Comparison of ENCODE assay signal across 15 cellular contexts in the genomic region with DNA sequence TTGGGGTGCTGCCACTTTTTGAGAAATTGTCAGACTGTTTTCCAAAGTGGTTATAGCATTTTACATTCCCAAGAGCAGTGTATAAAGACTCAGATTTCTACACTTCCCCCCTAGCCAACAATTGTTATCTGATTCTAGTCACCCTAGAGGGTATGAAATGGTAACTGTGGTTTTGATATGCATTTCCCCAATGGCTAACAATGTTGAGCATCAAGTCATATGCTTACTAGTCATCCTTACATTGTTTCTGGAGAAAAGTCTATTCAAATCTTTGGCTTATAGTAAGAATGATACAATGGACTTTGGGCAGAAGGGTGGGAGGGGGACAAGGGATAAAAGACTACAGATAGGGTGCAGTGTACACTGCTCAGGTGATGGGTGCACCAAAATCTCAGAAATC.
"Had no signal": no experiment of that assay in that cellular context is flagged by ENCODE, and none has a peak within 500 bp of the region (broad histone marks: within the 10 kb centered on the region; RNA-seq: fewer than 3 reads in every experiment).

No MANE protein-coding gene starts in this region.

- FAIRE-seq: keratinocyte, pancreas, TTC549 had no signal

- H3K9me3 Mint-ChIP-seq: activated CD4-positive, alpha-beta T cell treated with anti-CD3 and anti-CD28 coated beads, Interleukin-2, amount 10 ng/mL, durations not matched to agents 24 days and 14 days; activated naive CD8-positive, alpha-beta T cell treated with anti-CD3 and anti-CD28 coated beads for 36 hours; endodermal cell; naive B cell had no signal

- H3K36me3 ChIP-seq: breast epithelium, pancreas, sigmoid colon had no signal

- H3K4me3 ChIP-seq: breast epithelium, left lung, pancreas, sigmoid colon had no signal

- DNase-seq: activated CD4-positive, alpha-beta T cell treated with anti-CD3 and anti-CD28 coated beads, Interleukin-2, amount 10 ng/mL, durations not matched to agents 24 days and 14 days; activated CD4-positive, CD25-positive, alpha-beta regulatory T cell; activated CD8-positive, alpha-beta memory T cell treated with anti-CD3 and anti-CD28 coated beads, Interleukin-2, amount 50 U/mL, for 48 hours; activated naive CD8-positive, alpha-beta T cell treated with anti-CD3 and anti-CD28 coated beads for 36 hours; endodermal cell; left lung; mammary epithelial cell; naive B cell; pancreas; sigmoid colon; stimulated activated CD4-positive, alpha-beta T cell treated with anti-CD3 and anti-CD28 coated beads, Interleukin-12 subunit alpha, Interleukin-12 subunit beta, amount 100 ng/mL, for 4 hours; stimulated activated CD4-positive, alpha-beta T cell treated with anti-CD3 and anti-CD28 coated beads, Interleukin-2, amount 100 ng/mL, for 24 hours had no signal

- H3K9me3 ChIP-seq: breast epithelium, left lung, pancreas, sigmoid colon had no signal

- H3K4me3 Mint-ChIP-seq: activated CD4-positive, alpha-beta T cell treated with anti-CD3 and anti-CD28 coated beads, Interleukin-2, amount 10 ng/mL, durations not matched to agents 24 days and 14 days; activated naive CD8-positive, alpha-beta T cell treated with anti-CD3 and anti-CD28 coated beads for 36 hours; endodermal cell; naive B cell had no signal

- H3K27me3 Mint-ChIP-seq: activated CD4-positive, alpha-beta T cell treated with anti-CD3 and anti-CD28 coated beads, Interleukin-2, amount 10 ng/mL, durations not matched to agents 24 days and 14 days; activated naive CD8-positive, alpha-beta T cell treated with anti-CD3 and anti-CD28 coated beads for 36 hours; naive B cell had no signal

- H3K27ac Mint-ChIP-seq: activated CD4-positive, alpha-beta T cell treated with anti-CD3 and anti-CD28 coated beads, Interleukin-2, amount 10 ng/mL, durations not matched to agents 24 days and 14 days; activated naive CD8-positive, alpha-beta T cell treated with anti-CD3 and anti-CD28 coated beads for 36 hours; endodermal cell; naive B cell had no signal

- H3K4me1 ChIP-seq: breast epithelium had no signal

- H3K27ac ChIP-seq: breast epithelium, left lung, pancreas, sigmoid colon had no signal

- H3K36me3 Mint-ChIP-seq: naive B cell had no signal

- H3K27me3 ChIP-seq: breast epithelium, left lung, pancreas, sigmoid colon had no signal
